13 cellular contexts compared by ENCODE assay signal in the genomic region with DNA sequence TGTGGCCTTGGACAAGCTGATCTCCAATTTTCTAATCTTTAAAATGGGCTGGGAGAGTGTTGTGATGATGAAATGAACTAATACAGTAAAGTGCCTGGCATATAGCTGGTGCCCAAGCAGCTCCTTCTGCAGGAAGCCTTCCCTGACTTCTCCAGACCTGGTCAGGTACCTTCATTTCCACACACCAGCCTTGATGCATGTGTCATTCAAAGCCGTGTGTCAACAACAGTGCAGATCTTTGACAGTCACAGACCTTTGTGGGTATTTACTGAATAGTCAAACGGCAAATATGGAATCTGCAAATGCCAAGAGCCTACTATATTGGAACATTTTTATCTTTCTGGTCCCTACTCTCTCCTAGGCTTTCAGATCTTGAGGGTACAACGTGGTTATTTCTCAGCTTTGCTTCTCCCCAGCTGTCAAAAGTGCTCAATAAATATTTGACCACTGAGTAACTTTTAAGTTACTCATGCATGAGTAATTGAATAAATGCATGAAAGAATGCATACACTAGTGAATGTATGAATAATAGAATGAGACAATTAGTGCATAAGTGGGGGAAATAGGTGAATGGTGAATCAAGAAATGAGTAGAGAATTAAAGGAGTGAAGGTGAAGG.
DNase-seq lines count a peak whose midpoint lies in the region; ATAC-seq and TF ChIP-seq lines count a peak whose summit lies in the region.
"Had no signal": no experiment of that assay in that cellular context is flagged by ENCODE, and none has a peak within 500 bp of the region (broad histone marks: within the 10 kb centered on the region; RNA-seq: fewer than 3 reads in every experiment).

No MANE protein-coding gene starts in this region.

- no peaks in the 10 kb centered on the region for H3K36me3 ChIP-seq in Panc1 (ENCODE audit: control insufficient read depth, insufficient read depth, low read length)
- H3K36me3 ChIP-seq: adrenal gland, left ventricle myocardium inferior, MG63 had no signal

- H3K27ac ChIP-seq in Panc1 (ENCODE audit: low read length) = no peak overlapping the region
- H3K27ac ChIP-seq: adrenal gland, left ventricle myocardium inferior had no signal

- peak; percentile 82 for DNase-seq in EH (ENCODE audit: low read depth)
- peak; percentile 85 for DNase-seq in Panc1 (ENCODE audit: low read depth, low spot score)
- DNase-seq in renal cortical epithelial cell (ENCODE audit: low read depth) = peak; percentile 81
- DNase-seq in activated CD4-positive, alpha-beta T cell treated with anti-CD3 and anti-CD28 coated beads for 1 hour = no peak
- DNase-seq in NCI-H1436 (lab: John Stamatoyannopoulos, UW) = no peak
- DNase-seq: activated CD4-positive, CD25-positive, alpha-beta regulatory T cell treated with anti-CD3 and anti-CD28 coated beads, Interleukin-2, amount 50 U/mL, for 72 hours; activated T-cell treated with anti-CD3 and anti-CD28 coated beads, Interleukin-2, amount 50 U/mL, for 24 hours; adrenal gland; left ventricle myocardium inferior; MG63 had no signal

- intact Hi-C loops in Panc1 (cut with micrococcal nuclease; ENCODE audit: unreplicated experiment) = no loop called here

- no peaks in the 10 kb centered on the region for H3K9me3 ChIP-seq in Panc1 (ENCODE audit: control insufficient read depth, insufficient read depth, low read depth, low read length)
- H3K9me3 ChIP-seq: adrenal gland, left ventricle myocardium inferior, MG63 had no signal

- ATAC-seq in Panc1 = peak; percentile 89
- ATAC-seq in esophagus mucosa = peak; percentile 79
- ATAC-seq in GM21786 (IDR thresholded peaks at IDR 0.05; ENCODE audit: unreplicated experiment) = no peak
- ATAC-seq in GM21423 (IDR thresholded peaks at IDR 0.05; ENCODE audit: unreplicated experiment) = no peak

- H3K4me1 ChIP-seq in Panc1 (ENCODE audit: control insufficient read depth, insufficient read depth, low read length) = peaks cover 7% of the 10 kb centered on the region
- H3K4me1 ChIP-seq: adrenal gland, left ventricle myocardium inferior had no signal

- in situ Hi-C loops in Panc1 (cut with HindIII; ENCODE audit: low pct_unique_long_range_greater_than_20kb, low sequenced_read_pairs) = no loop called here

- H3K4me3 ChIP-seq in Panc1 (ENCODE audit: low read depth in 2 of 2, low read length in 2 of 2) = no peak overlapping the region
- H3K4me3 ChIP-seq: adrenal gland, left ventricle myocardium inferior, MG63 had no signal

- TF ChIP-seq CTCF in Panc1 (IDR thresholded peaks at IDR 0.05) = no peak

- POLR2A ChIA-PET in Panc1 (lab: Charles Lee) = no interaction called here

- H3K27me3 ChIP-seq in Panc1 (ENCODE audit: control insufficient read depth, insufficient read depth, low read length) = no peaks in the 10 kb centered on the region
- H3K27me3 ChIP-seq: adrenal gland, MG63 had no signal

- no TSS peak for BruUV-seq in Panc1 (replicated peaks; lab: Mats Ljungman, UMichigan)

- CTCF ChIA-PET in Panc1 (lab: Charles Lee) = no interaction called here

Comparison
In these comparisons a context has a peak if more than half of its experiments do, and no peak if none do; other contexts are left out.
1. DNase-seq: peak in EH (single experiment), Panc1 (single experiment) and renal cortical epithelial cell (single experiment); none in activated CD4-positive, alpha-beta T cell treated with anti-CD3 and anti-CD28 coated beads for 1 hour (single experiment) and NCI-H1436 (single experiment).
2. ATAC-seq: peak in Panc1 (single experiment) and esophagus mucosa (single experiment); none in GM21786 (single experiment) and GM21423 (single experiment).